ENCODE assay signal across 19 cellular contexts in the genomic region with DNA sequence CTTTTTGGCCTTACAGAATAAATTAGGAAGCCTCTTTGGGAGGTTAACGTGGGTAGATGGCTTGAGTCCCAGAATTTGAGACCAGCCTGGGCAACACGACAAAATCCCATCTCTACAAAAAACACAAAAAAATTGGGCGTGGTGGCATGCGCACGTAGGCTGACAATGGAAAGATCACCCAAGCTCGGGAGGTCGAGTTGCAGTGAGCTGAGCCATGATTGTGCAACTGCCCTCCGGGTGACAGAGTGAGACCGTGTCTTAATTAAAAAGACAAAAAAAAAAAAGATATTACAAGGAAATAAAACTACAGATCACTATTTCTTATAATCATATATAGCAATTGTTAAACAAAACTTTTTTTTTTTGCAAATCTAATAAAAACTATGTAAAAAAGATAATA.
"Had no signal": no experiment of that assay in that cellular context is flagged by ENCODE, and none has a peak within 500 bp of the region (broad histone marks: within the 10 kb centered on the region; RNA-seq: fewer than 3 reads in every experiment).

No MANE protein-coding gene starts in this region.

- H3K36me3 ChIP-seq: ascending aorta, sigmoid colon, stomach, suprapubic skin, tibial nerve had no signal

- ATAC-seq: activated naive CD4-positive, alpha-beta T cell treated with anti-CD3 and anti-CD28 coated beads, Interleukin-2, amount 50 U/mL, for 72 hours; activated T-helper 17 cell treated with anti-CD3 and anti-CD28 coated beads, Interleukin-2, amount 50 U/mL, for 72 hours; foreskin keratinocyte; naive thymus-derived CD8-positive, alpha-beta T cell; stimulated activated memory B cell treated with anti-CD40 and anti-IgM and Interleukin-4, amounts not matched to agents 10 μg/mL and 1 μg/mL and 100 μg/mL, for 72 hours; WTC11 had no signal

- H3K9me3 ChIP-seq: ascending aorta, sigmoid colon, stomach, suprapubic skin, tibial nerve had no signal

- H3K27me3 ChIP-seq: ascending aorta, foreskin keratinocyte, sigmoid colon, stomach, suprapubic skin, tibial nerve had no signal

- DNase-seq: activated T-cell treated with anti-CD3 and anti-CD28 coated beads, Interleukin-2, amount 50 U/mL, for 24 hours; endodermal cell; kidney; naive thymus-derived CD8-positive, alpha-beta T cell; sigmoid colon; stimulated activated CD4-positive, alpha-beta T cell treated with anti-CD3 and anti-CD28 coated beads, Interleukin-15, amount 100 ng/mL, for 24 hours; stomach; T-helper 9 cell had no signal

- H3K4me3 ChIP-seq: ascending aorta, coronary artery, lung, sigmoid colon, smooth muscle cell, stomach, suprapubic skin, tibial nerve had no signal

- H3K27ac ChIP-seq: ascending aorta, coronary artery, foreskin keratinocyte, sigmoid colon, stomach, suprapubic skin, tibial nerve had no signal

- H3K4me1 ChIP-seq: ascending aorta, foreskin keratinocyte, sigmoid colon, stomach, suprapubic skin, tibial nerve had no signal
